ENCODE assay signal across 8 cellular contexts in genomic region chr2:230007931-230008707, GRCh38.
DNase-seq lines count a peak whose midpoint lies in the region; ATAC-seq and TF ChIP-seq lines count a peak whose summit lies in the region.

No MANE protein-coding gene starts in this region.

- ATAC-seq in foreskin keratinocyte (peak; percentile 55), HG03571 (IDR thresholded peaks at IDR 0.05; ENCODE audit: unreplicated experiment) (no peak)

- DNase-seq in LHCN-M2 (ENCODE audit: low read depth) (peak; percentile 58), SHP77 treated with DMSO at 0.1 percent for 48 hours (lab: John Stamatoyannopoulos, UW) (peak; percentile 18), foreskin keratinocyte (peak in 1 of 2 donors; percentile 51), occipital lobe (lab: John Stamatoyannopoulos, UW) (peak; percentile 44), stromal cell of bone marrow (ENCODE audit: low read depth) (peak; percentile 38)
- peak; percentile 68 for DNase-seq in activated T-helper 9 cell treated with anti-CD3 and anti-CD28 coated beads, Interleukin-2, amount 50 U/mL, for 16 hours (ENCODE audit: low read depth)

- no peaks in the 10 kb centered on the region for H3K27me3 ChIP-seq in foreskin keratinocyte

- H3K4me1 ChIP-seq in foreskin keratinocyte = no peaks in the 10 kb centered on the region

- H3K27ac ChIP-seq in foreskin keratinocyte = no peak overlapping the region

- TF ChIP-seq CTCF in GM12874 (IDR thresholded peaks at IDR 0.05; ENCODE audit: insufficient read depth, low read depth, low read length) (peak; percentile 71), foreskin keratinocyte (conservative IDR thresholded peaks at IDR 0.05) (peak; percentile 92)
